1 cellular context compared by ENCODE assay signal in genomic region chr2:48532174-48532573, GRCh38.
TF ChIP-seq lines count a peak whose summit lies in the region.

No MANE protein-coding gene starts in this region.

TF ChIP-seq in endothelial cell of umbilical vein, 7 proteins besides CTCF, POLR2A, EP300 and RAD21:
- TF ChIP-seq GATA2 (IDR thresholded peaks at IDR 0.05; ENCODE audit: insufficient read depth, insufficient read length, low read depth, low read length) (no peak), FOS (IDR thresholded peaks at IDR 0.05; ENCODE audit: borderline replicate concordance, insufficient read depth, low read length) (no peak), EZH2 (IDR thresholded peaks at IDR 0.05; ENCODE audit: borderline replicate concordance, low read depth, low read length, severe bottlenecking) (no peak), POLR2AphosphoS5 (IDR thresholded peaks at IDR 0.05; ENCODE audit: insufficient read depth, low read depth, low read length) (no peak), JUN (IDR thresholded peaks at IDR 0.05; ENCODE audit: borderline replicate concordance, insufficient read depth, insufficient read length, low read depth) (no peak), MYC (IDR thresholded peaks at IDR 0.05; ENCODE audit: low read depth, low read length) (no peak), MAX (IDR thresholded peaks at IDR 0.05; ENCODE audit: insufficient read depth, insufficient read length) (no peak)
